ENCODE assay signal across 7 cellular contexts in the genomic region with DNA sequence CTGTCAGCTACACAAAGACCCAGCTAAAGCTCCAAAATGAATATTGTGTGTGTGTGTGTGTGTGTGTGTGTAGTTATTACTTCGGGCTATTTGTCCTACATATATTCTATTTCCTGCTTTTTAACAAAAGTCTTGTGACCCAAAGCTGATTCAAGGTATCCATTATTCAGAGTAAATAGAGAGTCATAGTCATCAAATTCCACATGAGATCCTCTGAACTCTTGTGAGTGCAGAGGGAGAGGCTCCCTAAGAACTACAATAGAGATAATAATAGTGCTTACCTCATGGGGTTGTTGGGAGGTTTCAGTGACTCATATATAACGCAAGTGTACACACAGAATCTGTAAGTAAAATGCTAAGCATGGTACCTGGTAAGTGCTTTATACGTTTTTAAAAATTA. TPM values are rescaled to one million over a fixed set of nuclear protein-coding genes. Genes with fewer than 3 reads are reported as not detected.
DNase-seq lines count a peak whose midpoint lies in the region; ATAC-seq lines count a peak whose summit lies in the region.

No MANE protein-coding gene starts in this region.

- peak; percentile 66 for DNase-seq in H4 (ENCODE audit: low spot score)
- peak; percentile 19 for DNase-seq in NCI-H774 (lab: John Stamatoyannopoulos, UW)
- peak; percentile 44 to 93 for DNase-seq in dermis microvascular lymphatic vessel endothelial cell (ENCODE audit: low read depth in 2 of 2)
- DNase-seq in skeletal muscle cell (ENCODE audit: low read depth): peak; percentile 88
- DNase-seq in left ventricle myocardium superior: no peak
- no peak for DNase-seq in stimulated activated naive CD4-positive, alpha-beta T cell (lab: John Stamatoyannopoulos, UW)
- no peak for DNase-seq in activated gamma-delta T cell treated with Interleukin-2 at 50 U/mL for 16 hours

- no peak overlapping the region for H3K4me3 ChIP-seq in skeletal muscle cell (ENCODE audit: low read depth, low read length)

- intact Hi-C loops in left ventricle myocardium superior (cut with micrococcal nuclease): no loop called here

- ATAC-seq in left ventricle myocardium superior: no peak

RNA-seq across cellular contexts. Expression of a gene that starts 43.8 kb away (rescaled TPM):
- 1.4 and 4.5 TPM in 2 replicates for total RNA-seq in H4 (2014; rRNA removed; shearing (Covaris generic))
- total RNA-seq in dermis microvascular lymphatic vessel endothelial cell: 7.2 and 11.4 TPM in 2 replicates
- total RNA-seq in left ventricle myocardium superior: 20.1 TPM

Comparison
In these comparisons a context has a peak if more than half of its experiments do, and no peak if none do; other contexts are left out.
1. DNase-seq: peak in H4 (single experiment), NCI-H774 (single experiment), dermis microvascular lymphatic vessel endothelial cell (2 of 2) and skeletal muscle cell (single experiment); none in left ventricle myocardium superior (single experiment), stimulated activated naive CD4-positive, alpha-beta T cell (0 of 6) and activated gamma-delta T cell treated with Interleukin-2 at 50 U/mL for 16 hours (single experiment).